In the genomic region with DNA sequence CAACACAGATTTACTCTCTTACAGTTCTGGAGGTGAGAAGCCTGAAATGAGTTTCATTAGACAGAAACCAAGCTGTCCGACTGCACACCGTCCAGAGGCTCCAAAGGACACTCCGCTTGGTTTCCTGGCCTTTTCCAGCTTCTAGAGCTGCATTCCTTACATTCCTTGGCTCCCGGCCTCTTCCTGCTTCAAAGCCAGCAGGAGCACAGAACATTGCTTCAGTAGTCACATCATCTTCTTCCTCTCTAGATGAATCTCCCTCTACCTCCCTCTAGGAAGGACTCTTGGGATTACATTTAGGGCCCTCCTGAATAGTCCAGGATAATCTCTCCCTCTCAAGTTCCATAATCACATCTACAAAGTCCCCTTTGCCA, we compare ENCODE assay signal across 1 cellular context.
TF ChIP-seq lines count a peak whose summit lies in the region.

No MANE protein-coding gene starts in this region.

TF ChIP-seq in HepG2, 621 proteins besides CTCF, POLR2A, EP300 and RAD21 (continued from another document):
- TF ChIP-seq PRDM10 (CRISPR knock-in tag; IDR thresholded peaks at IDR 0.05; ENCODE audit: low read depth) (no peak), ZNF547 (CRISPR knock-in tag; IDR thresholded peaks at IDR 0.05) (no peak), NFRKB (IDR thresholded peaks at IDR 0.05) (no peak), KDM1A (CRISPR knock-in tag; IDR thresholded peaks at IDR 0.05) (peak; percentile 69), GATAD2A (CRISPR knock-in tag; IDR thresholded peaks at IDR 0.05) (peak; percentile 35; the same call in 1 of the 2 replicates), ZNF331 (CRISPR knock-in tag; IDR thresholded peaks at IDR 0.05) (peak; percentile 64), ZBTB26 (CRISPR knock-in tag; IDR thresholded peaks at IDR 0.05; ENCODE audit: borderline replicate concordance) (peak; percentile 100), CHD4 (IDR thresholded peaks at IDR 0.05; ENCODE audit: borderline replicate concordance, low read length) (no peak), KLF9 (CRISPR knock-in tag; IDR thresholded peaks at IDR 0.05; ENCODE audit: low read depth) (no peak), MAFK (conservative IDR thresholded peaks at IDR 0.05 in 1 of 2, IDR thresholded peaks at IDR 0.05 in 1 of 2; ENCODE audit: low read length in 2 of 2) (no peak), ASH2L (IDR thresholded peaks at IDR 0.05; ENCODE audit: insufficient read length, low read depth, low read length) (peak; percentile 34), HIVEP1 (CRISPR knock-in tag; IDR thresholded peaks at IDR 0.05) (no peak), CEBPB (IDR thresholded peaks at IDR 0.05; ENCODE audit: borderline replicate concordance, low read depth, low read length) (peak; percentile 12; the same call in 1 of the 2 replicates), ZNF850 (CRISPR knock-in tag; conservative IDR thresholded peaks at IDR 0.05) (no peak), ZKSCAN5 (CRISPR knock-in tag; IDR thresholded peaks at IDR 0.05) (peak; percentile 81; the same call in 1 of the 2 replicates), POGZ (CRISPR knock-in tag; IDR thresholded peaks at IDR 0.05) (0 out of 2 replicates have a peak, but pooled peaks have one; percentile 15), TEAD3 (CRISPR knock-in tag; optimal IDR thresholded peaks at IDR 0.05; ENCODE audit: borderline replicate concordance) (peak; percentile 100), AHR (CRISPR knock-in tag; IDR thresholded peaks at IDR 0.05) (no peak), SMAD9 (CRISPR knock-in tag; IDR thresholded peaks at IDR 0.05) (no peak), ZNF652 (CRISPR knock-in tag; IDR thresholded peaks at IDR 0.05; ENCODE audit: borderline replicate concordance, low read depth) (no peak), HMGXB4 (CRISPR knock-in tag; IDR thresholded peaks at IDR 0.05; ENCODE audit: borderline replicate concordance in 1 of 2, low read depth in 1 of 2) (0 out of 4 replicates have a peak, but pooled peaks of 1 of the 2 experiments have one; percentile 27), NFAT5 (CRISPR knock-in tag; IDR thresholded peaks at IDR 0.05) (no peak), TCF7 (IDR thresholded peaks at IDR 0.05; ENCODE audit: low read depth) (peak; percentile 47), MIXL1 (CRISPR knock-in tag; IDR thresholded peaks at IDR 0.05) (peak; percentile 22; the same call in 1 of the 2 replicates), SP140L (CRISPR knock-in tag; IDR thresholded peaks at IDR 0.05; ENCODE audit: borderline replicate concordance) (no peak), IRF9 (CRISPR knock-in tag; IDR thresholded peaks at IDR 0.05; ENCODE audit: borderline replicate concordance) (no peak), ISL2 (CRISPR knock-in tag; IDR thresholded peaks at IDR 0.05) (no peak), ELF1 (CRISPR knock-in tag; IDR thresholded peaks at IDR 0.05) (peak; percentile 43; the same call in 1 of the 2 replicates), ARID5B (CRISPR knock-in tag; IDR thresholded peaks at IDR 0.05) (peak; percentile 38; the same call in 1 of the 2 replicates), SMC3 (IDR thresholded peaks at IDR 0.05; ENCODE audit: low read length) (peak; percentile 49; the same call in 1 of the 2 replicates), KLF16 (CRISPR knock-in tag; IDR thresholded peaks at IDR 0.05) (no peak), SOX6 (IDR thresholded peaks at IDR 0.05) (no peak), SOX6 (CRISPR knock-in tag; IDR thresholded peaks at IDR 0.05) (peak; percentile 37), BCL6 (CRISPR knock-in tag; IDR thresholded peaks at IDR 0.05) (0 out of 2 replicates have a peak, but pooled peaks have one; percentile 24), RCOR2 (CRISPR knock-in tag; IDR thresholded peaks at IDR 0.05) (0 out of 2 replicates have a peak, but pooled peaks have one; percentile 43), SOX13 (IDR thresholded peaks at IDR 0.05) (no peak), SOX13 (CRISPR knock-in tag; conservative IDR thresholded peaks at IDR 0.05 in 1 of 2, IDR thresholded peaks at IDR 0.05 in 1 of 2) (0 out of 4 replicates have a peak, but pooled peaks of 1 of the 2 experiments have one; percentile 26), STAG1 (CRISPR knock-in tag; IDR thresholded peaks at IDR 0.05) (peak; percentile 22; the same call in 1 of the 2 replicates), KAT7 (CRISPR knock-in tag; IDR thresholded peaks at IDR 0.05; ENCODE audit: borderline replicate concordance) (no peak), ELF3 (CRISPR knock-in tag; IDR thresholded peaks at IDR 0.05) (peak; percentile 64; the same call in 1 of the 2 replicates), HNF4G (IDR thresholded peaks at IDR 0.05; ENCODE audit: borderline replicate concordance, low read depth, low read length) (peak; percentile 54; the same call in 1 of the 2 replicates), HNF4G (CRISPR knock-in tag; IDR thresholded peaks at IDR 0.05; ENCODE audit: borderline replicate concordance, low read depth) (no peak), ZNF121 (CRISPR knock-in tag; IDR thresholded peaks at IDR 0.05) (0 out of 2 replicates have a peak, but pooled peaks have one; percentile 10)
